29 cellular contexts compared by ENCODE assay signal in the genomic region with DNA sequence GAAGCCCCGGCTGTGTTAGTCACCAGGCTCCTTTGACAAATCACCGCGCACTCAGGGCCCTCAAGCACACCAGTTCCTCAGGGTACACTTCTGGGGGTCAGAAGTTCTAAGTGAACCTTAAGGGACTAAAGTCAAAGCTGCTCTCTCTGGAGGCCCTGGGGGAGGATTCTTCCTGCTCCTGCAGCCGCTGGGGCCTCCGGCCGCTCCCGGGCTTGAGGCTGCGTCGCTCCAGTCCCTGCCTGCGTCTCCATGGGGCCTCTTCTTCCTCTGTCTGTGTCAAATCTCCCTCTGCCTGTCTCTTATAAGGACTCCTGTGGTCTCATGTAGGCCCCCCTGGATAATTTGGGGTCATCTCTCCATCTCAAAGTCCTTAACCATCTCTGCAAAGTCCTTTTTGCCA. TPM values are rescaled to one million over a fixed set of nuclear protein-coding genes. Genes with fewer than 3 reads are reported as not detected.
"Had no signal": no experiment of that assay in that cellular context is flagged by ENCODE, and none has a peak within 500 bp of the region (broad histone marks: within the 10 kb centered on the region; RNA-seq: fewer than 3 reads in every experiment).

No MANE protein-coding gene starts in this region.

- H3K4me3 Mint-ChIP-seq: activated CD4-positive, alpha-beta T cell treated with anti-CD3 and anti-CD28 coated beads, Interleukin-2, amount 10 ng/mL, durations not matched to agents 7 days and 5 days; activated CD8-positive, alpha-beta T cell treated with anti-CD3 and anti-CD28 coated beads for 36 hours; activated T-cell treated with anti-CD3 and anti-CD28 coated beads, Interleukin-2, amount 50 U/mL, for 4 hours; activated T-helper 17 cell treated with anti-CD3 and anti-CD28 coated beads, Interleukin-2, amount 50 U/mL, for 72 hours; central memory CD8-positive, alpha-beta T cell; dendritic cell treated with granulocyte-macrophage colony-stimulating factor and Interleukin-4, amounts not matched to agents 40 ng/mL and 50 ng/mL, for 4 days; endodermal cell; natural killer cell treated with Interleukin-12 subunit alpha and Interleukin-12 subunit beta and Interleukin-15 and Interleukin-18, amount 100 ng/mL, for 72 hours; stimulated activated memory B cell treated with anti-CD40 and anti-IgM and Interleukin-4, amounts not matched to agents 10 μg/mL and 1 μg/mL and 100 μg/mL, for 72 hours; T-helper 17 cell had no signal

- ATAC-seq: activated CD8-positive, alpha-beta T cell treated with anti-CD3 and anti-CD28 coated beads for 36 hours; activated naive CD4-positive, alpha-beta T cell treated with anti-CD3 and anti-CD28 coated beads, Interleukin-2, amount 50 U/mL, for 72 hours; activated T-cell treated with anti-CD3 and anti-CD28 coated beads, Interleukin-2, amount 50 U/mL, for 4 hours; activated T-helper 17 cell treated with anti-CD3 and anti-CD28 coated beads, Interleukin-2, amount 50 U/mL, for 72 hours; esophagus mucosa; left lung; mucosa of descending colon; T-helper 17 cell had no signal

- H3K27me3 Mint-ChIP-seq: activated CD4-positive, alpha-beta T cell treated with anti-CD3 and anti-CD28 coated beads, Interleukin-2, amount 10 ng/mL, durations not matched to agents 7 days and 5 days had no signal

- H3K27ac Mint-ChIP-seq: activated CD4-positive, alpha-beta T cell treated with anti-CD3 and anti-CD28 coated beads, Interleukin-2, amount 10 ng/mL, durations not matched to agents 7 days and 5 days; activated CD8-positive, alpha-beta T cell treated with anti-CD3 and anti-CD28 coated beads for 36 hours; activated naive CD4-positive, alpha-beta T cell treated with anti-CD3 and anti-CD28 coated beads, Interleukin-2, amount 50 U/mL, for 72 hours; activated T-helper 17 cell treated with anti-CD3 and anti-CD28 coated beads, Interleukin-2, amount 50 U/mL, for 72 hours; dendritic cell treated with granulocyte-macrophage colony-stimulating factor and Interleukin-4, amounts not matched to agents 40 ng/mL and 50 ng/mL, for 4 days; endodermal cell; natural killer cell treated with Interleukin-12 subunit alpha and Interleukin-12 subunit beta and Interleukin-15 and Interleukin-18, amount 100 ng/mL, for 72 hours; stimulated activated memory B cell treated with anti-CD40 and anti-IgM and Interleukin-4, amounts not matched to agents 10 μg/mL and 1 μg/mL and 100 μg/mL, for 72 hours; T-helper 17 cell had no signal

- H3K36me3 ChIP-seq: left lung, stomach, tibial artery had no signal

- H3K36me3 Mint-ChIP-seq: activated naive CD4-positive, alpha-beta T cell treated with anti-CD3 and anti-CD28 coated beads, Interleukin-2, amount 50 U/mL, for 72 hours; natural killer cell treated with Interleukin-12 subunit alpha and Interleukin-12 subunit beta and Interleukin-15 and Interleukin-18, amount 100 ng/mL, for 72 hours; stimulated activated memory B cell treated with anti-CD40 and anti-IgM and Interleukin-4, amounts not matched to agents 10 μg/mL and 1 μg/mL and 100 μg/mL, for 72 hours had no signal

- H3K9me3 Mint-ChIP-seq: activated CD4-positive, alpha-beta T cell treated with anti-CD3 and anti-CD28 coated beads, Interleukin-2, amount 10 ng/mL, durations not matched to agents 7 days and 5 days; activated CD8-positive, alpha-beta T cell treated with anti-CD3 and anti-CD28 coated beads for 36 hours; activated naive CD4-positive, alpha-beta T cell treated with anti-CD3 and anti-CD28 coated beads, Interleukin-2, amount 50 U/mL, for 72 hours; activated T-cell treated with anti-CD3 and anti-CD28 coated beads, Interleukin-2, amount 50 U/mL, for 4 hours; activated T-helper 17 cell treated with anti-CD3 and anti-CD28 coated beads, Interleukin-2, amount 50 U/mL, for 72 hours; central memory CD8-positive, alpha-beta T cell; dendritic cell treated with granulocyte-macrophage colony-stimulating factor and Interleukin-4, amounts not matched to agents 40 ng/mL and 50 ng/mL, for 4 days; natural killer cell treated with Interleukin-12 subunit alpha and Interleukin-12 subunit beta and Interleukin-15 and Interleukin-18, amount 100 ng/mL, for 72 hours; stimulated activated memory B cell treated with anti-CD40 and anti-IgM and Interleukin-4, amounts not matched to agents 10 μg/mL and 1 μg/mL and 100 μg/mL, for 72 hours had no signal

- DNase-seq: activated CD4-positive, alpha-beta T cell treated with anti-CD3 and anti-CD28 coated beads for 1 hour; activated CD4-positive, alpha-beta T cell treated with anti-CD3 and anti-CD28 coated beads, Interleukin-2, amount 10 ng/mL, durations not matched to agents 7 days and 5 days; activated CD8-positive, alpha-beta T cell treated with anti-CD3 and anti-CD28 coated beads for 36 hours; activated naive CD4-positive, alpha-beta T cell; activated T-cell treated with anti-CD3 and anti-CD28 coated beads, Interleukin-2, amount 50 U/mL, for 4 hours; anterior cingulate cortex; endodermal cell; foreskin fibroblast; kidney glomerular epithelial cell; left lung; mucosa of descending colon; small intestine; stimulated activated CD4-positive, alpha-beta T cell treated with anti-CD3 and anti-CD28 coated beads, Interleukin-4, amount 100 ng/mL, for 24 hours; T-helper 17 cell; T1000; tibial artery had no signal

- H3K27ac ChIP-seq: left lung, tibial artery had no signal

- H3K4me1 Mint-ChIP-seq: activated CD4-positive, alpha-beta T cell treated with anti-CD3 and anti-CD28 coated beads, Interleukin-2, amount 10 ng/mL, durations not matched to agents 7 days and 5 days; activated T-helper 17 cell treated with anti-CD3 and anti-CD28 coated beads, Interleukin-2, amount 50 U/mL, for 72 hours; T-helper 17 cell had no signal

- H3K9me3 ChIP-seq: left lung, mucosa of descending colon, stomach had no signal

- H3K4me3 ChIP-seq: left lung, mucosa of descending colon, stomach, tibial artery had no signal

- FAIRE-seq: bronchial epithelial cell, small intestine had no signal

- H3K4me1 ChIP-seq: left lung had no signal

RNA-seq across cellular contexts. Expression of a gene that starts 18.1 kb away (rescaled TPM):
- total RNA-seq: activated CD4-positive, alpha-beta T cell treated with anti-CD3 and anti-CD28 coated beads, Interleukin-2, amount 10 ng/mL, durations not matched to agents 7 days and 5 days; activated CD8-positive, alpha-beta T cell treated with anti-CD3 and anti-CD28 coated beads for 36 hours; activated naive CD4-positive, alpha-beta T cell treated with anti-CD3 and anti-CD28 coated beads, Interleukin-2, amount 50 U/mL, for 72 hours; activated T-cell treated with anti-CD3 and anti-CD28 coated beads, Interleukin-2, amount 50 U/mL, for 4 hours; activated T-helper 17 cell treated with anti-CD3 and anti-CD28 coated beads, Interleukin-2, amount 50 U/mL, for 72 hours; bronchial epithelial cell; esophagus mucosa; lung microvascular endothelial cell; myocyte; natural killer cell treated with Interleukin-12 subunit alpha and Interleukin-12 subunit beta and Interleukin-15 and Interleukin-18, amount 100 ng/mL, for 72 hours; osteocyte; renal cortical epithelial cell; T-helper 17 cell had no signal
